30 cellular contexts compared by ENCODE assay signal in genomic region chr3:134761213-134761612, GRCh38.
"Had no signal": no experiment of that assay in that cellular context is flagged by ENCODE, and none has a peak within 500 bp of the region (broad histone marks: within the 10 kb centered on the region; RNA-seq: fewer than 3 reads in every experiment).

No MANE protein-coding gene starts in this region.

- H3K9me3 ChIP-seq: breast epithelium, heart right ventricle, left lung, neutrophil, pancreas, prostate gland, spleen, suprapubic skin, transverse colon had no signal

- H3K36me3 Mint-ChIP-seq: activated CD8-positive, alpha-beta memory T cell treated with anti-CD3 and anti-CD28 coated beads, Interleukin-2, amount 10 ng/mL, durations not matched to agents 7 days and 5 days; activated naive CD4-positive, alpha-beta T cell treated with anti-CD3 and anti-CD28 coated beads, Interleukin-2, amount 50 U/mL, for 72 hours; mesothelial cell of epicardium; naive B cell had no signal

- ATAC-seq: activated CD4-positive, alpha-beta T cell treated with anti-CD3 and anti-CD28 coated beads for 36 hours; activated CD8-positive, alpha-beta memory T cell treated with anti-CD3 and anti-CD28 coated beads, Interleukin-2, amount 10 ng/mL, durations not matched to agents 7 days and 5 days; activated CD8-positive, alpha-beta T cell treated with anti-CD3 and anti-CD28 coated beads, Interleukin-2, amount 10 ng/mL, durations not matched to agents 7 days and 5 days; activated naive CD4-positive, alpha-beta T cell treated with anti-CD3 and anti-CD28 coated beads, Interleukin-2, amount 50 U/mL, for 72 hours; effector memory CD8-positive, alpha-beta T cell; foreskin keratinocyte; left lung had no signal

- H3K27ac Mint-ChIP-seq: activated CD4-positive, alpha-beta T cell treated with anti-CD3 and anti-CD28 coated beads for 36 hours; activated CD8-positive, alpha-beta memory T cell treated with anti-CD3 and anti-CD28 coated beads, Interleukin-2, amount 10 ng/mL, durations not matched to agents 7 days and 5 days; activated CD8-positive, alpha-beta T cell treated with anti-CD3 and anti-CD28 coated beads, Interleukin-2, amount 10 ng/mL, durations not matched to agents 7 days and 5 days; activated naive CD4-positive, alpha-beta T cell treated with anti-CD3 and anti-CD28 coated beads, Interleukin-2, amount 50 U/mL, for 72 hours; activated T-helper 2 cell treated with anti-CD3 and anti-CD28 coated beads, Interferon-gamma antibody, Interleukin-2, Interleukin-4, amounts not matched to agents 10 μg/mL and 5 μg/mL and 100 μg/mL, durations not matched to agents 14 hours and 24 hours and 36 hours; effector memory CD8-positive, alpha-beta T cell; mesothelial cell of epicardium; nephron progenitor cell had no signal

- H3K4me3 ChIP-seq: breast epithelium, coronary artery, dorsolateral prefrontal cortex, heart right ventricle, left lung, pancreas, prostate gland, spleen, suprapubic skin, transverse colon had no signal

- H3K4me1 Mint-ChIP-seq: activated CD4-positive, alpha-beta T cell treated with anti-CD3 and anti-CD28 coated beads for 36 hours; activated CD8-positive, alpha-beta memory T cell treated with anti-CD3 and anti-CD28 coated beads, Interleukin-2, amount 10 ng/mL, durations not matched to agents 7 days and 5 days; central memory CD8-positive, alpha-beta T cell; mesothelial cell of epicardium; naive B cell; nephron progenitor cell had no signal

- H3K27me3 ChIP-seq: breast epithelium, dorsolateral prefrontal cortex, foreskin keratinocyte, left lung, neutrophil, pancreas, suprapubic skin, transverse colon had no signal

- H3K9me3 Mint-ChIP-seq: activated naive CD4-positive, alpha-beta T cell treated with anti-CD3 and anti-CD28 coated beads, Interleukin-2, amount 50 U/mL, for 72 hours; activated T-helper 2 cell treated with anti-CD3 and anti-CD28 coated beads, Interferon-gamma antibody, Interleukin-2, Interleukin-4, amounts not matched to agents 10 μg/mL and 5 μg/mL and 100 μg/mL, durations not matched to agents 14 hours and 24 hours and 36 hours; central memory CD8-positive, alpha-beta T cell; mesothelial cell of epicardium; naive B cell; nephron progenitor cell had no signal

- H3K36me3 ChIP-seq: breast epithelium, heart right ventricle, left lung, neutrophil, pancreas, prostate gland, spleen, suprapubic skin, transverse colon had no signal

- DNase-seq: activated CD4-positive, alpha-beta T cell treated with anti-CD3 and anti-CD28 coated beads for 36 hours; activated CD4-positive, CD25-positive, alpha-beta regulatory T cell; activated CD8-positive, alpha-beta T cell treated with anti-CD3 and anti-CD28 coated beads, Interleukin-2, amount 10 ng/mL, durations not matched to agents 7 days and 5 days; activated naive CD4-positive, alpha-beta T cell; activated T-cell treated with anti-CD3 and anti-CD28 coated beads, Interleukin-2, amount 50 U/mL, for 48 hours; effector memory CD8-positive, alpha-beta T cell; foreskin keratinocyte; heart right ventricle; kidney glomerular epithelial cell; left lung; naive B cell; nephron progenitor cell; retina; spleen; stimulated activated naive CD4-positive, alpha-beta T cell; transverse colon had no signal

- H3K27ac ChIP-seq: breast epithelium, coronary artery, dorsolateral prefrontal cortex, foreskin keratinocyte, heart right ventricle, left lung, neutrophil, pancreas, prostate gland, spleen, suprapubic skin, transverse colon had no signal

- H3K4me3 Mint-ChIP-seq: activated CD4-positive, alpha-beta T cell treated with anti-CD3 and anti-CD28 coated beads for 36 hours; activated CD8-positive, alpha-beta memory T cell treated with anti-CD3 and anti-CD28 coated beads, Interleukin-2, amount 10 ng/mL, durations not matched to agents 7 days and 5 days; activated CD8-positive, alpha-beta T cell treated with anti-CD3 and anti-CD28 coated beads, Interleukin-2, amount 10 ng/mL, durations not matched to agents 7 days and 5 days; central memory CD8-positive, alpha-beta T cell; effector memory CD8-positive, alpha-beta T cell; mesothelial cell of epicardium; naive B cell; nephron progenitor cell had no signal

- H3K4me1 ChIP-seq: breast epithelium, foreskin keratinocyte, heart right ventricle, left lung, pancreas, prostate gland, spleen, suprapubic skin, transverse colon had no signal

- FAIRE-seq: endothelial cell of umbilical vein, pancreas, urothelium cell line had no signal
